In genomic region chr1:8587784-8588183, GRCh38 we compare ENCODE assay signal across 1 cellular context.
TF ChIP-seq lines count a peak whose summit lies in the region.

No MANE protein-coding gene starts in this region.

TF ChIP-seq in WTC11, 78 proteins besides CTCF, POLR2A, EP300 and RAD21 (continued from another document):
- TF ChIP-seq ZNF532 (CRISPR knock-in tag; IDR thresholded peaks at IDR 0.05; ENCODE audit: borderline replicate concordance): no peak
- TF ChIP-seq AFF4 (CRISPR knock-in tag; IDR thresholded peaks at IDR 0.05; ENCODE audit: borderline replicate concordance): no peak
- TF ChIP-seq OVOL2 (CRISPR knock-in tag; IDR thresholded peaks at IDR 0.05; ENCODE audit: borderline replicate concordance): no peak
- no peak for TF ChIP-seq CBFB (CRISPR knock-in tag; IDR thresholded peaks at IDR 0.05; ENCODE audit: low read depth)
- TF ChIP-seq, protein P1, sequence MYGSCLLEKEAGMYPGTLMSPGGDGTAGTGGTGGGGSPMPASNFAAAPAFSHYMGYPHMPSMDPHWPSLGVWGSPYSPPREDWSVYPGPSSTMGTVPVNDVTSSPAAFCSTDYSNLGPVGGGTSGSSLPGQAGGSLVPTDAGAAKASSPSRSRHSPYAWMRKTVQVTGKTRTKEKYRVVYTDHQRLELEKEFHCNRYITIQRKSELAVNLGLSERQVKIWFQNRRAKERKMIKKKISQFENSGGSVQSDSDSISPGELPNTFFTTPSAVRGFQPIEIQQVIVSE (CRISPR knock-in tag; IDR thresholded peaks at IDR 0.05; ENCODE audit: borderline replicate concordance): no peak
- no peak for TF ChIP-seq CREB1 (CRISPR knock-in tag; IDR thresholded peaks at IDR 0.05)
- TF ChIP-seq, protein P2, sequence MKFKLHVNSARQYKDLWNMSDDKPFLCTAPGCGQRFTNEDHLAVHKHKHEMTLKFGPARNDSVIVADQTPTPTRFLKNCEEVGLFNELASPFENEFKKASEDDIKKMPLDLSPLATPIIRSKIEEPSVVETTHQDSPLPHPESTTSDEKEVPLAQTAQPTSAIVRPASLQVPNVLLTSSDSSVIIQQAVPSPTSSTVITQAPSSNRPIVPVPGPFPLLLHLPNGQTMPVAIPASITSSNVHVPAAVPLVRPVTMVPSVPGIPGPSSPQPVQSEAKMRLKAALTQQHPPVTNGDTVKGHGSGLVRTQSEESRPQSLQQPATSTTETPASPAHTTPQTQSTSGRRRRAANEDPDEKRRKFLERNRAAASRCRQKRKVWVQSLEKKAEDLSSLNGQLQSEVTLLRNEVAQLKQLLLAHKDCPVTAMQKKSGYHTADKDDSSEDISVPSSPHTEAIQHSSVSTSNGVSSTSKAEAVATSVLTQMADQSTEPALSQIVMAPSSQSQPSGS (CRISPR knock-in tag; IDR thresholded peaks at IDR 0.05; ENCODE audit: borderline replicate concordance, low read depth): no peak
- no peak for TF ChIP-seq ZNF423 (CRISPR knock-in tag; IDR thresholded peaks at IDR 0.05)
- no peak for TF ChIP-seq FOXJ3 (CRISPR knock-in tag; IDR thresholded peaks at IDR 0.05; ENCODE audit: borderline replicate concordance)
- TF ChIP-seq ZSCAN18 (CRISPR knock-in tag; IDR thresholded peaks at IDR 0.05): no peak
